9 cellular contexts compared by ENCODE assay signal in the genomic region with DNA sequence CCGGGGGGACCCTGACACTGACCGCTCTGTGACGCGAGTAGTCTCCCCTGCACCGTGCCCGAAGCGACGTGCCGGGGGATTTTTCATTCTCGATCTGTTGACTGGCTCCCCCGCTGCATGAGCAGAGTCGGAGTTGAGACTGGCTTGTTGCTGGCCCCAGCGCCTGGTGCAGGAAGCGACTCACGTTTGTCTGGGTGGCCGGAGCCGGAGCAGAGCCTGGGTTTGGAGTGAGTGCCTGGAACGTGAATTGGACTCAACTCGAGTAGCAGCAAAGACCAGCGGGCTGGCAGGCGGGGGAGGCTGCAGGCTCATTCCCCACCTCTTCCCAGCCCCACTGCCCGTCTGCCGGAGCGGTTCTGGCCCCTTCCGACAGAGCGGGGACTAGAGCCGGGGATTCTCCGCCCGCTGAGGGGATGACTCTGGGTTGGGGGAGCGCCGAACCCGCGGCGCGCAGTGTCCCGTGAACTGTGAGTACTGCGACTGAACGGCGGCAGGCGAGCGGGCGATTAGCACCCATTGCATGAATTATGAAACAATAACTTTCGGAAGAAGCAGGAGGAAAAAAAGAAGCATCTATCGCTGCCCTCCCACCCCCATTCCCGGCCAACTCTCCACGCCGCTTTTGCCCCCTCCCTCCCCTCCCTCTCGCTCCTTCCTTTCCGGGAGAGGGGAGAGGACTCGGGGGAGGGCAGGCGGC. TPM values are rescaled to one million over a fixed set of nuclear protein-coding genes. Genes with fewer than 3 reads are reported as not detected.
A peak's percentile ranks its signal among the peaks of the same experiment; 100 is the strongest.
DNase-seq lines count a peak whose midpoint lies in the region; ATAC-seq and TF ChIP-seq lines count a peak whose summit lies in the region.
"Had no signal": no experiment of that assay in that cellular context is flagged by ENCODE, and none has a peak within 500 bp of the region (broad histone marks: within the 10 kb centered on the region; RNA-seq: fewer than 3 reads in every experiment).

No MANE protein-coding gene starts in this region.

- H3K4me1 ChIP-seq in esophagus (ENCODE audit: control insufficient read depth in 2 of 2, insufficient read depth in 2 of 2, low read length in 1 of 2), result peaks cover 0 to 12% of the 10 kb centered on the region in 2 donors
- peaks cover 32% of the 10 kb centered on the region for H3K4me1 ChIP-seq in mucosa of stomach (ENCODE audit: control insufficient read depth, insufficient read depth, low read length)
- no peaks in the 10 kb centered on the region for H3K4me1 ChIP-seq in uterus

- no peak for TF ChIP-seq CTCF in uterus (IDR thresholded peaks at IDR 0.05)

- peak; percentile 9 for DNase-seq in NCI-H1105 (lab: John Stamatoyannopoulos, UW)
- DNase-seq in NCI-H1105 treated with DMSO at 0.1 percent for 48 hours (lab: John Stamatoyannopoulos, UW), result no peak
- DNase-seq in SK-N-DZ (ENCODE audit: low spot score), result peak; percentile 63
- DNase-seq in uterus, result peak; percentile 31 to 32

- 1 to 2% methylated on average over 48 to 51 of the region's 51 CpGs for WGBS in esophagus, 2 donors

- peak overlapping the region; percentile 63 to 88 for H3K4me3 ChIP-seq in esophagus (ENCODE audit: low read depth in 1 of 2, low read length in 2 of 2)
- H3K4me3 ChIP-seq in mucosa of stomach (ENCODE audit: low read length), result peak overlapping the region; percentile 50
- H3K4me3 ChIP-seq in uterus, result peak overlapping the region; percentile 55 to 62

- H3K36me3 ChIP-seq in esophagus (ENCODE audit: control insufficient read depth in 2 of 2, insufficient read depth in 2 of 2, low read length in 1 of 2), result peaks cover 0 to 3% of the 10 kb centered on the region in 2 donors
- H3K36me3 ChIP-seq in mucosa of stomach (ENCODE audit: control insufficient read depth, insufficient read depth, low read length), result no peaks in the 10 kb centered on the region
- H3K36me3 ChIP-seq in uterus, result no peaks in the 10 kb centered on the region

- no peak for TF ChIP-seq POLR2A in uterus (IDR thresholded peaks at IDR 0.05)

- peaks cover 0 to 10% of the 10 kb centered on the region in 2 donors for H3K9me3 ChIP-seq in esophagus (ENCODE audit: control insufficient read depth in 2 of 2, insufficient read depth in 1 of 2, low read depth in 1 of 2, low read length in 1 of 2)
- H3K9me3 ChIP-seq in mucosa of stomach (ENCODE audit: control insufficient read depth, low read length), result no peaks in the 10 kb centered on the region
- H3K9me3 ChIP-seq in uterus, result no peaks in the 10 kb centered on the region

- intact Hi-C loops in uterus (cut with DNase I; ENCODE audit: low total_unique reads), result no loop called here

- peak overlapping the region; percentile 68 to 76 for H3K27ac ChIP-seq in esophagus (ENCODE audit: low read depth in 2 of 2, low read length in 1 of 2)
- peak overlapping the region; percentile 75 to 86 for H3K27ac ChIP-seq in uterus

- no peak overlapping the region for H3K9ac ChIP-seq in mucosa of stomach (ENCODE audit: low read length)

- ATAC-seq in HG03175 (IDR thresholded peaks at IDR 0.05; ENCODE audit: unreplicated experiment), result no peak
- no peak for ATAC-seq in GM18498 (IDR thresholded peaks at IDR 0.05; ENCODE audit: unreplicated experiment)

- H3K27me3 ChIP-seq in esophagus (ENCODE audit: control insufficient read depth in 1 of 2, insufficient read depth in 2 of 2, low read length in 2 of 2) (peaks cover 0 to 2% of the 10 kb centered on the region in 2 donors), mucosa of stomach (ENCODE audit: control insufficient read depth, insufficient read depth, low read length) (peaks cover 62% of the 10 kb centered on the region), uterus (no peaks in the 10 kb centered on the region)

RNA-seq across cellular contexts. Expression of gene PCDH7, which starts 0.6 kb away (rescaled TPM):
- polyA plus RNA-seq in SK-N-DZ (2014; cell fraction: cytosol; rRNA removed), result 4.1 and 4.5 TPM in 2 replicates
- 2.9 TPM in 2 replicates for polyA plus RNA-seq in SK-N-DZ (2014; cell fraction: nucleus; rRNA removed)
- polyA plus RNA-seq in esophagus, result 1 to 10 TPM; 3.3 to 7.4 TPM
- total RNA-seq in uterus, result 100 to 1,000 TPM in 1 of 4 donors, 10 to 100 TPM in 3; 38.2 to 135 (median 62.6) TPM
- total RNA-seq: T-helper 2 cell treated with Interferon-gamma antibody and Interleukin-4, amounts not matched to agents 100 ng/mL and 5 ng/mL, for 36 hours had no signal
